In genomic region chr17:67558740-67559380, GRCh38 we compare ENCODE assay signal across 14 cellular contexts.
DNase-seq lines count a peak whose midpoint lies in the region; ATAC-seq, FAIRE-seq and TF ChIP-seq lines count a peak whose summit lies in the region.
"Had no signal": no experiment of that assay in that cellular context is flagged by ENCODE, and none has a peak within 500 bp of the region (broad histone marks: within the 10 kb centered on the region; RNA-seq: fewer than 3 reads in every experiment).

No MANE protein-coding gene starts in this region.

- H3K4me3 Mint-ChIP-seq in GM23338: no peak overlapping the region
- no peak overlapping the region for H3K4me3 Mint-ChIP-seq in chondrocyte (ENCODE audit: unreplicated experiment)
- H3K4me3 Mint-ChIP-seq: activated naive CD4-positive, alpha-beta T cell treated with anti-CD3 and anti-CD28 coated beads, Interleukin-2, amount 10 ng/mL, durations not matched to agents 7 days and 5 days had no signal

- H3K9me3 Mint-ChIP-seq in GM23338 (no peaks in the 10 kb centered on the region; the same call in 2 of the 3 replicates), chondrocyte (ENCODE audit: low read depth) (peaks cover 8% of the 10 kb centered on the region)

- no peaks in the 10 kb centered on the region for H3F3A ChIP-seq in GM23338 (replicated peaks; ENCODE audit: low read depth)

- no peak overlapping the region for H3K4me2 ChIP-seq in GM23338
- H3K4me2 ChIP-seq: BLaER1 treated with 17β-estradiol and CSF1 and Interleukin-3, amounts not matched to agents 10 nM and 100 nM had no signal

- no peaks in the 10 kb centered on the region for H4K20me1 ChIP-seq in GM23338 (replicated peaks; ENCODE audit: insufficient read depth)
- H4K20me1 ChIP-seq: BLaER1 treated with 17β-estradiol and CSF1 and Interleukin-3, amounts not matched to agents 10 nM and 100 nM had no signal

- H3K27me3 ChIP-seq in GM23338 (ENCODE audit: insufficient read depth): no peaks in the 10 kb centered on the region
- H3K27me3 ChIP-seq in bronchial epithelial cell (ENCODE audit: control insufficient read depth, insufficient read depth, low read length): no peaks in the 10 kb centered on the region
- H3K27me3 ChIP-seq: BLaER1 treated with 17β-estradiol and CSF1 and Interleukin-3, amounts not matched to agents 10 nM and 100 nM; gastrocnemius medialis had no signal

- no peaks in the 10 kb centered on the region; the same call in 1 of the 2 replicates for H3K79me2 ChIP-seq in GM23338 (replicated peaks; ENCODE audit: insufficient read depth)

- H3K4me1 ChIP-seq in GM23338 (ENCODE audit: insufficient read depth): no peaks in the 10 kb centered on the region
- H3K4me1 ChIP-seq: gastrocnemius medialis had no signal

- H3K36me3 Mint-ChIP-seq in GM23338 (ENCODE audit: low read depth) (peaks cover 28% of the 10 kb centered on the region), chondrocyte (ENCODE audit: low read depth) (peaks cover 3% of the 10 kb centered on the region)

- FAIRE-seq in bronchial epithelial cell (lab: Jason Lieb, UNC): no peak

- ATAC-seq in GM23338: peak; percentile 40; the same call in 2 of the 3 replicates
- ATAC-seq in GM21723 (IDR thresholded peaks at IDR 0.05; ENCODE audit: unreplicated experiment): no peak

- no peak overlapping the region for H2AFZ ChIP-seq in GM23338

- no peak overlapping the region for H3K4me3 ChIP-seq in AG10803 (ENCODE audit: low read length)
- H3K4me3 ChIP-seq in GM23338: no peak overlapping the region
- no peak overlapping the region for H3K4me3 ChIP-seq in bronchial epithelial cell (ENCODE audit: low read depth, low read length)
- H3K4me3 ChIP-seq: BLaER1 treated with 17β-estradiol and CSF1 and Interleukin-3, amounts not matched to agents 10 nM and 100 nM; gastrocnemius medialis had no signal

- TF ChIP-seq CTCF in AG10803 (conservative IDR thresholded peaks at IDR 0.05; ENCODE audit: low read length): no peak
- TF ChIP-seq CTCF in GM23338 (conservative IDR thresholded peaks at IDR 0.05; ENCODE audit: low read depth in 2 of 2): no peak
- no peak for TF ChIP-seq CTCF in bronchial epithelial cell (IDR thresholded peaks at IDR 0.05; ENCODE audit: insufficient read depth, low read length, severe bottlenecking)
- TF ChIP-seq CTCF in chondrocyte (IDR thresholded peaks at IDR 0.05): no peak

- H3K36me3 ChIP-seq in GM23338 (ENCODE audit: insufficient read depth): no peaks in the 10 kb centered on the region
- H3K36me3 ChIP-seq in bronchial epithelial cell (ENCODE audit: control insufficient read depth, insufficient read depth, low read length): no peaks in the 10 kb centered on the region
- H3K36me3 ChIP-seq: gastrocnemius medialis had no signal

- in situ Hi-C loops in G401 (cut with HindIII; ENCODE audit: low sequenced_read_pairs): no loop called here

- no peak overlapping the region for H3K27ac Mint-ChIP-seq in GM23338
- no peak overlapping the region for H3K27ac Mint-ChIP-seq in chondrocyte (ENCODE audit: unreplicated experiment)

- H3K27ac ChIP-seq in GM23338 (ENCODE audit: low read depth): 0 out of 2 replicates have a peak overlapping the region, but pooled peaks have one; percentile 70
- H3K27ac ChIP-seq: BLaER1 treated with 17β-estradiol and CSF1 and Interleukin-3, amounts not matched to agents 10 nM and 100 nM; gastrocnemius medialis had no signal

- DNase-seq in AG10803 (ENCODE audit: low read depth) (peak; percentile 58), GM23338 (ENCODE audit: low spot score) (no peak), bronchial epithelial cell (ENCODE audit: low read depth) (peak; percentile 26), iris pigment epithelial cell (ENCODE audit: low read depth) (peak; percentile 67), G401 (ENCODE audit: low spot score) (no peak), chondrocyte (ENCODE audit: low spot score) (no peak), NCI-H146 treated with DMSO at 0.1 percent for 48 hours (lab: John Stamatoyannopoulos, UW; ENCODE audit: unreplicated experiment) (no peak)
- DNase-seq: activated naive CD4-positive, alpha-beta T cell treated with anti-CD3 and anti-CD28 coated beads, Interleukin-2, amount 10 ng/mL, durations not matched to agents 7 days and 5 days; cortex of kidney; EL; kidney glomerular epithelial cell had no signal

- H3K27me3 Mint-ChIP-seq in GM23338 (ENCODE audit: insufficient read depth, low read depth, poor library complexity) (peaks cover 2% of the 10 kb centered on the region), chondrocyte (ENCODE audit: low read depth) (no peaks in the 10 kb centered on the region)
- H3K27me3 Mint-ChIP-seq: activated naive CD4-positive, alpha-beta T cell treated with anti-CD3 and anti-CD28 coated beads, Interleukin-2, amount 10 ng/mL, durations not matched to agents 7 days and 5 days had no signal

- H3K4me1 Mint-ChIP-seq in GM23338 (no peaks in the 10 kb centered on the region), chondrocyte (ENCODE audit: low read depth) (no peaks in the 10 kb centered on the region)
- H3K4me1 Mint-ChIP-seq: activated naive CD4-positive, alpha-beta T cell treated with anti-CD3 and anti-CD28 coated beads, Interleukin-2, amount 10 ng/mL, durations not matched to agents 7 days and 5 days had no signal

- H3K9me2 ChIP-seq in GM23338 (ENCODE audit: insufficient read depth): peaks cover 3% of the 10 kb centered on the region; the same call in 1 of the 2 replicates

TF ChIP-seq in GM23338, 12 proteins besides CTCF, POLR2A, EP300 and RAD21 (continues in another document):
- TF ChIP-seq JUNB (IDR thresholded peaks at IDR 0.05; ENCODE audit: unreplicated experiment) (no peak), ZNF114 (CRISPR knock-in tag; IDR thresholded peaks at IDR 0.05) (no peak), CREB1 (CRISPR knock-in tag; IDR thresholded peaks at IDR 0.05; ENCODE audit: low read depth) (no peak), EZH2phosphoT487 (IDR thresholded peaks at IDR 0.05; ENCODE audit: unreplicated experiment) (no peak), STAT1 (IDR thresholded peaks at IDR 0.05; ENCODE audit: unreplicated experiment) (no peak), POLR2AphosphoS5 (IDR thresholded peaks at IDR 0.05; ENCODE audit: low read depth) (no peak), NANOG (IDR thresholded peaks at IDR 0.05; ENCODE audit: borderline replicate concordance) (no peak), EZH2 (IDR thresholded peaks at IDR 0.05; ENCODE audit: low read depth, unreplicated experiment) (no peak)
- TF ChIP-seq, protein P1, sequence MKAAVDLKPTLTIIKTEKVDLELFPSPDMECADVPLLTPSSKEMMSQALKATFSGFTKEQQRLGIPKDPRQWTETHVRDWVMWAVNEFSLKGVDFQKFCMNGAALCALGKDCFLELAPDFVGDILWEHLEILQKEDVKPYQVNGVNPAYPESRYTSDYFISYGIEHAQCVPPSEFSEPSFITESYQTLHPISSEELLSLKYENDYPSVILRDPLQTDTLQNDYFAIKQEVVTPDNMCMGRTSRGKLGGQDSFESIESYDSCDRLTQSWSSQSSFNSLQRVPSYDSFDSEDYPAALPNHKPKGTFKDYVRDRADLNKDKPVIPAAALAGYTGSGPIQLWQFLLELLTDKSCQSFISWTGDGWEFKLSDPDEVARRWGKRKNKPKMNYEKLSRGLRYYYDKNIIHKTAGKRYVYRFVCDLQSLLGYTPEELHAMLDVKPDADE (IDR thresholded peaks at IDR 0.05): no peak
- TF ChIP-seq, protein P2, sequence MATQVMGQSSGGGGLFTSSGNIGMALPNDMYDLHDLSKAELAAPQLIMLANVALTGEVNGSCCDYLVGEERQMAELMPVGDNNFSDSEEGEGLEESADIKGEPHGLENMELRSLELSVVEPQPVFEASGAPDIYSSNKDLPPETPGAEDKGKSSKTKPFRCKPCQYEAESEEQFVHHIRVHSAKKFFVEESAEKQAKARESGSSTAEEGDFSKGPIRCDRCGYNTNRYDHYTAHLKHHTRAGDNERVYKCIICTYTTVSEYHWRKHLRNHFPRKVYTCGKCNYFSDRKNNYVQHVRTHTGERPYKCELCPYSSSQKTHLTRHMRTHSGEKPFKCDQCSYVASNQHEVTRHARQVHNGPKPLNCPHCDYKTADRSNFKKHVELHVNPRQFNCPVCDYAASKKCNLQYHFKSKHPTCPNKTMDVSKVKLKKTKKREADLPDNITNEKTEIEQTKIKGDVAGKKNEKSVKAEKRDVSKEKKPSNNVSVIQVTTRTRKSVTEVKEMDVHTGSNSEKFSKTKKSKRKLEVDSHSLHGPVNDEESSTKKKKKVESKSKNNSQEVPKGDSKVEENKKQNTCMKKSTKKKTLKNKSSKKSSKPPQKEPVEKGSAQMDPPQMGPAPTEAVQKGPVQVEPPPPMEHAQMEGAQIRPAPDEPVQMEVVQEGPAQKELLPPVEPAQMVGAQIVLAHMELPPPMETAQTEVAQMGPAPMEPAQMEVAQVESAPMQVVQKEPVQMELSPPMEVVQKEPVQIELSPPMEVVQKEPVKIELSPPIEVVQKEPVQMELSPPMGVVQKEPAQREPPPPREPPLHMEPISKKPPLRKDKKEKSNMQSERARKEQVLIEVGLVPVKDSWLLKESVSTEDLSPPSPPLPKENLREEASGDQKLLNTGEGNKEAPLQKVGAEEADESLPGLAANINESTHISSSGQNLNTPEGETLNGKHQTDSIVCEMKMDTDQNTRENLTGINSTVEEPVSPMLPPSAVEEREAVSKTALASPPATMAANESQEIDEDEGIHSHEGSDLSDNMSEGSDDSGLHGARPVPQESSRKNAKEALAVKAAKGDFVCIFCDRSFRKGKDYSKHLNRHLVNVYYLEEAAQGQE (IDR thresholded peaks at IDR 0.05; ENCODE audit: unreplicated experiment): no peak

Comparison
In these comparisons a context has a peak if more than half of its experiments do, and no peak if none do; other contexts are left out.
1. DNase-seq: peak in AG10803 (single experiment), bronchial epithelial cell (single experiment) and iris pigment epithelial cell (single experiment); none in GM23338 (single experiment), G401 (single experiment), chondrocyte (single experiment) and NCI-H146 treated with DMSO at 0.1 percent for 48 hours (single experiment).